ENCODE assay signal across 1 cellular context in the genomic region with DNA sequence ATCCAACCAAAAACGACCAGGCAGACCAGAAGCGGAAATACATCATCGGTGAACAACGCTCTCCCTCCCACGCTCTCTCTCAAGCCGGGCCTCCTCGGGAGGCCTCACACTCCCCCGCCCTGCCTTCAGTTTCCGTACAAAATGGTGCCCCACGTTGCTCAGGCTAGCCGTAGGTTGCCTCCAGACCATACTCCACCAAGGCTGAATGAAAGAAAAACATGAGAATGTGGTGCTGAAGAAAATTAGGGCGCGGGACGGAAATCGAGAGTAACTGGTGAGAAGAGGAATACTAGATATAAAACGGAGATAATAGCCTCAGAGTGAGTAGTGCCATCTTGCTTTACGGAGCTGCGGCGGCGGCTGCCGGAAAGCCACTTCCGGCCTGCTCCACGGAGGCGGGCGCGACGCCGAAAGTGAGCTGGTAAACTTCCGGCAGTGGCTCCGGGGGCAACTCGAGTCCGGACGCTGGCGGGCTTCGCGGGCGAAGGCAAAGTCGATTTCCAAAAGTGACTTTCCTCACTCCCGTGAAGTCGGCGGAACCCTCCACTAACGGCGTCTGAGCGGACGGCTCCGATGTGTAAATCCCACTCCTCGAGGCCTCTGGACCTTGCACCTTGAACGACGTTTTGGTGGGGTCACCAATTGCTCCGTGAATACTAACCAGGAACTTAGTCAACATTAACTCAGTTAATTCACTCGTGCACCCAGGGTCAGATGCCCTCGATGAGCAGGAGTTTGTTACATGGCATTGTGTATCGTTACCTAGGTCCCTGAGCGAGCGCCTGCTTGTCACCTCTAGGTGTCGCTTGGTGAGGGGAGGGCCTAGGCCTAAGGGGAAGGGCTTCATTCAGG.
A peak's percentile ranks its signal among the peaks of the same experiment; 100 is the strongest.
TF ChIP-seq lines count a peak whose summit lies in the region.

SH3BP5L (minus strand) TSS at position 7 of the 852 bp plus-strand sequence. CDS start 980 bp downstream, outside the sequence.

TF ChIP-seq in K562, 482 proteins besides CTCF, POLR2A, EP300 and RAD21 (continued from another document and continues in another):
- TF ChIP-seq NCOR1 (IDR thresholded peaks at IDR 0.05) (0 out of 2 replicates have a peak, but pooled peaks have one; percentile 49), MAFF (IDR thresholded peaks at IDR 0.05; ENCODE audit: low read length) (peak; percentile 39), CTBP1 (IDR thresholded peaks at IDR 0.05; ENCODE audit: borderline replicate concordance) (peak; percentile 39; the same call in 1 of the 2 replicates), E2F4 (CRISPR knock-in tag; IDR thresholded peaks at IDR 0.05; ENCODE audit: low read depth) (no peak), FOXM1 (IDR thresholded peaks at IDR 0.05; ENCODE audit: low read depth) (no peak), FOXM1 (CRISPR knock-in tag; IDR thresholded peaks at IDR 0.05; ENCODE audit: low read depth) (no peak), CBFA2T3 (IDR thresholded peaks at IDR 0.05) (no peak), ID3 (CRISPR knock-in tag; IDR thresholded peaks at IDR 0.05) (no peak), ID3 (tag; IDR thresholded peaks at IDR 0.05) (peak; percentile 72; the same call in 1 of the 2 replicates), BCL6 (CRISPR knock-in tag; IDR thresholded peaks at IDR 0.05) (no peak), ARID3A (IDR thresholded peaks at IDR 0.05; ENCODE audit: borderline replicate concordance, low read depth, low read length) (no peak; the same call in 1 of the 2 replicates), RBM15 (IDR thresholded peaks at IDR 0.05; ENCODE audit: insufficient read depth, low read length) (no peak), SAFB2 (IDR thresholded peaks at IDR 0.05; ENCODE audit: borderline replicate concordance, low read depth, low read length, severe bottlenecking) (no peak), CGGBP1 (CRISPR knock-in tag; IDR thresholded peaks at IDR 0.05) (no peak), ZNF609 (CRISPR knock-in tag; IDR thresholded peaks at IDR 0.05; ENCODE audit: borderline replicate concordance) (no peak), FOXK1 (CRISPR knock-in tag; IDR thresholded peaks at IDR 0.05; ENCODE audit: borderline replicate concordance) (peak; percentile 88; the same call in 1 of the 2 replicates), NFXL1 (CRISPR knock-in tag; IDR thresholded peaks at IDR 0.05) (no peak), CEBPG (CRISPR knock-in tag; IDR thresholded peaks at IDR 0.05) (no peak), CEBPG (tag; conservative IDR thresholded peaks at IDR 0.05 in 1 of 2, IDR thresholded peaks at IDR 0.05 in 1 of 2) (no peak), ZNF696 (CRISPR knock-in tag; conservative IDR thresholded peaks at IDR 0.05) (no peak), ZNF224 (CRISPR knock-in tag; IDR thresholded peaks at IDR 0.05) (no peak), CBX1 (IDR thresholded peaks at IDR 0.05; ENCODE audit: low read depth) (no peak), BRD9 (IDR thresholded peaks at IDR 0.05; ENCODE audit: low read depth, partially characterized antibody) (peak; percentile 84), ZFP36 (IDR thresholded peaks at IDR 0.05; ENCODE audit: low read depth, low read length, partially characterized antibody) (no peak), SUPT5H (IDR thresholded peaks at IDR 0.05) (peak; percentile 67), SRF (CRISPR knock-in tag; IDR thresholded peaks at IDR 0.05) (no peak), NFYB (IDR thresholded peaks at IDR 0.05; ENCODE audit: extremely low read depth, insufficient read length) (no peak), ZNF311 (CRISPR knock-in tag; IDR thresholded peaks at IDR 0.05) (no peak), HBP1 (CRISPR knock-in tag; IDR thresholded peaks at IDR 0.05) (no peak), ZC3H8 (IDR thresholded peaks at IDR 0.05) (no peak), DPF2 (IDR thresholded peaks at IDR 0.05) (0 out of 2 replicates have a peak, but pooled peaks have one; percentile 13)
- TF ChIP-seq, protein P1, sequence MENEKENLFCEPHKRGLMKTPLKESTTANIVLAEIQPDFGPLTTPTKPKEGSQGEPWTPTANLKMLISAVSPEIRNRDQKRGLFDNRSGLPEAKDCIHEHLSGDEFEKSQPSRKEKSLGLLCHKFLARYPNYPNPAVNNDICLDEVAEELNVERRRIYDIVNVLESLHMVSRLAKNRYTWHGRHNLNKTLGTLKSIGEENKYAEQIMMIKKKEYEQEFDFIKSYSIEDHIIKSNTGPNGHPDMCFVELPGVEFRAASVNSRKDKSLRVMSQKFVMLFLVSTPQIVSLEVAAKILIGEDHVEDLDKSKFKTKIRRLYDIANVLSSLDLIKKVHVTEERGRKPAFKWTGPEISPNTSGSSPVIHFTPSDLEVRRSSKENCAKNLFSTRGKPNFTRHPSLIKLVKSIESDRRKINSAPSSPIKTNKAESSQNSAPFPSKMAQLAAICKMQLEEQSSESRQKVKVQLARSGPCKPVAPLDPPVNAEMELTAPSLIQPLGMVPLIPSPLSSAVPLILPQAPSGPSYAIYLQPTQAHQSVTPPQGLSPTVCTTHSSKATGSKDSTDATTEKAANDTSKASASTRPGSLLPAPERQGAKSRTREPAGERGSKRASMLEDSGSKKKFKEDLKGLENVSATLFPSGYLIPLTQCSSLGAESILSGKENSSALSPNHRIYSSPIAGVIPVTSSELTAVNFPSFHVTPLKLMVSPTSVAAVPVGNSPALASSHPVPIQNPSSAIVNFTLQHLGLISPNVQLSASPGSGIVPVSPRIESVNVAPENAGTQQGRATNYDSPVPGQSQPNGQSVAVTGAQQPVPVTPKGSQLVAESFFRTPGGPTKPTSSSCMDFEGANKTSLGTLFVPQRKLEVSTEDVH (IDR thresholded peaks at IDR 0.05; ENCODE audit: low read depth, partially characterized antibody): peak; percentile 87
